In the genomic region with DNA sequence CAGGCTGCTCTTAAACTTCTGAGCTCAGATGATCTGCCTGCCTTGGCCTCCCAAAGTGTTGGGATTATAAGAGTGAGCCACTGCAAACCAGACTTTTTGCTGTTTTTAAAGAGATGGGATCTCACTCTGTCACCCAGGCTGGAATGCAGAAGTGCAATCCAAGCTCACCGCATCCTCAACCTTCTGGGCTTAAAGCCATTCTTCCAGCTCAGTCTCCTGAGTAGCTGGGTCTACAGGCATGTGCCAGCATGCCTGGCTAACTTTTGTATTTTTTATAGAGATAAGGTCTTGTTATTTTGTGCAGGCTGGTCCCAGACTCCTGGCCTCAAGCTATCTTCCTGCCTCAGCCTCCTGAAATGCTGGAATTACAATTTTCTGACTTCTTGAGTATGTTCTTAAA, we compare ENCODE assay signal across 20 cellular contexts.
"Had no signal": no experiment of that assay in that cellular context is flagged by ENCODE, and none has a peak within 500 bp of the region (broad histone marks: within the 10 kb centered on the region; RNA-seq: fewer than 3 reads in every experiment).

No MANE protein-coding gene starts in this region.

- H3K36me3 ChIP-seq: ascending aorta, esophagus squamous epithelium, lower lobe of right lung, pancreas, sigmoid colon, upper lobe of right lung had no signal

- H3K4me3 ChIP-seq: ascending aorta, coronary artery, esophagus squamous epithelium, lower lobe of right lung, pancreas, sigmoid colon, testis, upper lobe of right lung had no signal

- H3K27me3 ChIP-seq: ascending aorta, esophagus squamous epithelium, pancreas, sigmoid colon, testis, upper lobe of right lung had no signal

- FAIRE-seq: pancreas had no signal

- H3K4me1 ChIP-seq: ascending aorta, esophagus squamous epithelium, lower lobe of right lung, pancreas, sigmoid colon, testis, upper lobe of right lung had no signal

- ATAC-seq: lower lobe of right lung; naive thymus-derived CD8-positive, alpha-beta T cell; pancreas; stimulated activated effector memory CD8-positive, alpha-beta T cell treated with anti-CD3 and anti-CD28 coated beads, Interleukin-12 subunit alpha, Interleukin-12 subunit beta, amount 100 ng/mL, for 72 hours; upper lobe of right lung had no signal

- H3K9me3 ChIP-seq: ascending aorta, esophagus squamous epithelium, lower lobe of right lung, pancreas, sigmoid colon, testis, upper lobe of right lung had no signal

- DNase-seq: activated CD4-positive, CD25-positive, alpha-beta regulatory T cell treated with anti-CD3 and anti-CD28 coated beads, Interleukin-2, amount 50 U/mL, for 72 hours; activated CD8-positive, alpha-beta memory T cell treated with anti-CD3 and anti-CD28 coated beads for 24 hours; activated CD8-positive, alpha-beta memory T cell treated with anti-CD3 and anti-CD28 coated beads, Interleukin-2, amount 50 U/mL, for 48 hours; activated gamma-delta T cell; activated T-cell treated with anti-CD3 and anti-CD28 coated beads, Interleukin-2, amount 50 U/mL, for 48 hours; effector CD4-positive, alpha-beta T cell; esophagus squamous epithelium; foreskin fibroblast; hypothalamus; islet precursor cell; lower lobe of right lung; naive thymus-derived CD8-positive, alpha-beta T cell; pancreas; sigmoid colon; stimulated activated CD4-positive, alpha-beta T cell treated with anti-CD3 and anti-CD28 coated beads, Interleukin-4, amount 100 ng/mL, for 24 hours; testis; upper lobe of right lung had no signal

- H3K27ac ChIP-seq: ascending aorta, coronary artery, esophagus squamous epithelium, lower lobe of right lung, pancreas, sigmoid colon, testis, upper lobe of right lung had no signal
